ENCODE assay signal across 2 cellular contexts in the genomic region with DNA sequence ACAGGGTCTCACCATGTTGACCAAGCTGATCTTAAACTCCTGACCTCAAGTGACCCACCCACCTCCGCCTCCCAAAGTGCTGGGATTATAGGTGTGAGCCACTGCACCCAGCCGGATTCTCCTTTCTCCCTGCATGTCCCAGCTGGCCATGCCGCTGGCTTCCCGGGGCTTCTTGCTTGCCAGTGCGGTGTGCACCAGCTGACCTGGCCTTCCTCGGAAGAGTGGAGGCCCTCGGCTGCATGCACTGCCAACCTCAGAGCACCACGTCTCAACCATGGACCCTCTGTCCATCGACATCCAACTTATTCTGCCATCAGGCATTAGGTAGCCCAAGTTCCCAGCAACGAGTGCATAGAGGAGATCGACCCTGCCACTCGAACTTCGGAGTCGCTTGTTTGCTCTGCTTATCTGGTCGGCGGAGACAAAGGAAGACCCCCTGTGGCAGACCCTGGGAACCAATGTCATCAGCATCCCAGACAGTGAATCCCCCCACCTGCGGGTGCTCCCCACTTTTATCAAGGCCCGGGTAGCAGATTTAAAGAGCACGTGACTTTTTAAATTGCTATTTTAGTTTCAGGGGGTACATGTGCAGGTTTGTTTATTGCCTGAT.
TF ChIP-seq lines count a peak whose summit lies in the region.

No MANE protein-coding gene starts in this region.

TF ChIP-seq in HepG2, 621 proteins besides CTCF, POLR2A, EP300 and RAD21:
- TF ChIP-seq, protein P1, sequence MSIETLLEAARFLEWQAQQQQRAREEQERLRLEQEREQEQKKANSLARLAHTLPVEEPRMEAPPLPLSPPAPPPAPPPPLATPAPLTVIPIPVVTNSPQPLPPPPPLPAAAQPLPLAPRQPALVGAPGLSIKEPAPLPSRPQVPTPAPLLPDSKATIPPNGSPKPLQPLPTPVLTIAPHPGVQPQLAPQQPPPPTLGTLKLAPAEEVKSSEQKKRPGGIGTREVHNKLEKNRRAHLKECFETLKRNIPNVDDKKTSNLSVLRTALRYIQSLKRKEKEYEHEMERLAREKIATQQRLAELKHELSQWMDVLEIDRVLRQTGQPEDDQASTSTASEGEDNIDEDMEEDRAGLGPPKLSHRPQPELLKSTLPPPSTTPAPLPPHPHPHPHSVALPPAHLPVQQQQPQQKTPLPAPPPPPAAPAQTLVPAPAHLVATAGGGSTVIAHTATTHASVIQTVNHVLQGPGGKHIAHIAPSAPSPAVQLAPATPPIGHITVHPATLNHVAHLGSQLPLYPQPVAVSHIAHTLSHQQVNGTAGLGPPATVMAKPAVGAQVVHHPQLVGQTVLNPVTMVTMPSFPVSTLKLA (IDR thresholded peaks at IDR 0.05) = 0 out of 2 replicates have a peak, but pooled peaks have one; percentile 22
- TF ChIP-seq NCOA1 (CRISPR knock-in tag; IDR thresholded peaks at IDR 0.05) = no peak
- TF ChIP-seq BRCA1 (CRISPR knock-in tag; IDR thresholded peaks at IDR 0.05) = no peak
- TF ChIP-seq HMG20A (CRISPR knock-in tag; IDR thresholded peaks at IDR 0.05; ENCODE audit: borderline replicate concordance) = no peak

TF ChIP-seq in H1, 55 proteins besides CTCF, POLR2A, EP300 and RAD21:
- TF ChIP-seq TBP (IDR thresholded peaks at IDR 0.05; ENCODE audit: low read depth, low read length) (no peak), EZH2 (IDR thresholded peaks at IDR 0.05; ENCODE audit: low read depth, low read length, severe bottlenecking) (no peak), TCF12 (IDR thresholded peaks at IDR 0.05; ENCODE audit: low read depth, low read length) (no peak), YY1 (IDR thresholded peaks at IDR 0.05; ENCODE audit: low read depth, low read length) (no peak), TEAD4 (IDR thresholded peaks at IDR 0.05; ENCODE audit: low read depth, low read length) (no peak)
- TF ChIP-seq, protein P2, sequence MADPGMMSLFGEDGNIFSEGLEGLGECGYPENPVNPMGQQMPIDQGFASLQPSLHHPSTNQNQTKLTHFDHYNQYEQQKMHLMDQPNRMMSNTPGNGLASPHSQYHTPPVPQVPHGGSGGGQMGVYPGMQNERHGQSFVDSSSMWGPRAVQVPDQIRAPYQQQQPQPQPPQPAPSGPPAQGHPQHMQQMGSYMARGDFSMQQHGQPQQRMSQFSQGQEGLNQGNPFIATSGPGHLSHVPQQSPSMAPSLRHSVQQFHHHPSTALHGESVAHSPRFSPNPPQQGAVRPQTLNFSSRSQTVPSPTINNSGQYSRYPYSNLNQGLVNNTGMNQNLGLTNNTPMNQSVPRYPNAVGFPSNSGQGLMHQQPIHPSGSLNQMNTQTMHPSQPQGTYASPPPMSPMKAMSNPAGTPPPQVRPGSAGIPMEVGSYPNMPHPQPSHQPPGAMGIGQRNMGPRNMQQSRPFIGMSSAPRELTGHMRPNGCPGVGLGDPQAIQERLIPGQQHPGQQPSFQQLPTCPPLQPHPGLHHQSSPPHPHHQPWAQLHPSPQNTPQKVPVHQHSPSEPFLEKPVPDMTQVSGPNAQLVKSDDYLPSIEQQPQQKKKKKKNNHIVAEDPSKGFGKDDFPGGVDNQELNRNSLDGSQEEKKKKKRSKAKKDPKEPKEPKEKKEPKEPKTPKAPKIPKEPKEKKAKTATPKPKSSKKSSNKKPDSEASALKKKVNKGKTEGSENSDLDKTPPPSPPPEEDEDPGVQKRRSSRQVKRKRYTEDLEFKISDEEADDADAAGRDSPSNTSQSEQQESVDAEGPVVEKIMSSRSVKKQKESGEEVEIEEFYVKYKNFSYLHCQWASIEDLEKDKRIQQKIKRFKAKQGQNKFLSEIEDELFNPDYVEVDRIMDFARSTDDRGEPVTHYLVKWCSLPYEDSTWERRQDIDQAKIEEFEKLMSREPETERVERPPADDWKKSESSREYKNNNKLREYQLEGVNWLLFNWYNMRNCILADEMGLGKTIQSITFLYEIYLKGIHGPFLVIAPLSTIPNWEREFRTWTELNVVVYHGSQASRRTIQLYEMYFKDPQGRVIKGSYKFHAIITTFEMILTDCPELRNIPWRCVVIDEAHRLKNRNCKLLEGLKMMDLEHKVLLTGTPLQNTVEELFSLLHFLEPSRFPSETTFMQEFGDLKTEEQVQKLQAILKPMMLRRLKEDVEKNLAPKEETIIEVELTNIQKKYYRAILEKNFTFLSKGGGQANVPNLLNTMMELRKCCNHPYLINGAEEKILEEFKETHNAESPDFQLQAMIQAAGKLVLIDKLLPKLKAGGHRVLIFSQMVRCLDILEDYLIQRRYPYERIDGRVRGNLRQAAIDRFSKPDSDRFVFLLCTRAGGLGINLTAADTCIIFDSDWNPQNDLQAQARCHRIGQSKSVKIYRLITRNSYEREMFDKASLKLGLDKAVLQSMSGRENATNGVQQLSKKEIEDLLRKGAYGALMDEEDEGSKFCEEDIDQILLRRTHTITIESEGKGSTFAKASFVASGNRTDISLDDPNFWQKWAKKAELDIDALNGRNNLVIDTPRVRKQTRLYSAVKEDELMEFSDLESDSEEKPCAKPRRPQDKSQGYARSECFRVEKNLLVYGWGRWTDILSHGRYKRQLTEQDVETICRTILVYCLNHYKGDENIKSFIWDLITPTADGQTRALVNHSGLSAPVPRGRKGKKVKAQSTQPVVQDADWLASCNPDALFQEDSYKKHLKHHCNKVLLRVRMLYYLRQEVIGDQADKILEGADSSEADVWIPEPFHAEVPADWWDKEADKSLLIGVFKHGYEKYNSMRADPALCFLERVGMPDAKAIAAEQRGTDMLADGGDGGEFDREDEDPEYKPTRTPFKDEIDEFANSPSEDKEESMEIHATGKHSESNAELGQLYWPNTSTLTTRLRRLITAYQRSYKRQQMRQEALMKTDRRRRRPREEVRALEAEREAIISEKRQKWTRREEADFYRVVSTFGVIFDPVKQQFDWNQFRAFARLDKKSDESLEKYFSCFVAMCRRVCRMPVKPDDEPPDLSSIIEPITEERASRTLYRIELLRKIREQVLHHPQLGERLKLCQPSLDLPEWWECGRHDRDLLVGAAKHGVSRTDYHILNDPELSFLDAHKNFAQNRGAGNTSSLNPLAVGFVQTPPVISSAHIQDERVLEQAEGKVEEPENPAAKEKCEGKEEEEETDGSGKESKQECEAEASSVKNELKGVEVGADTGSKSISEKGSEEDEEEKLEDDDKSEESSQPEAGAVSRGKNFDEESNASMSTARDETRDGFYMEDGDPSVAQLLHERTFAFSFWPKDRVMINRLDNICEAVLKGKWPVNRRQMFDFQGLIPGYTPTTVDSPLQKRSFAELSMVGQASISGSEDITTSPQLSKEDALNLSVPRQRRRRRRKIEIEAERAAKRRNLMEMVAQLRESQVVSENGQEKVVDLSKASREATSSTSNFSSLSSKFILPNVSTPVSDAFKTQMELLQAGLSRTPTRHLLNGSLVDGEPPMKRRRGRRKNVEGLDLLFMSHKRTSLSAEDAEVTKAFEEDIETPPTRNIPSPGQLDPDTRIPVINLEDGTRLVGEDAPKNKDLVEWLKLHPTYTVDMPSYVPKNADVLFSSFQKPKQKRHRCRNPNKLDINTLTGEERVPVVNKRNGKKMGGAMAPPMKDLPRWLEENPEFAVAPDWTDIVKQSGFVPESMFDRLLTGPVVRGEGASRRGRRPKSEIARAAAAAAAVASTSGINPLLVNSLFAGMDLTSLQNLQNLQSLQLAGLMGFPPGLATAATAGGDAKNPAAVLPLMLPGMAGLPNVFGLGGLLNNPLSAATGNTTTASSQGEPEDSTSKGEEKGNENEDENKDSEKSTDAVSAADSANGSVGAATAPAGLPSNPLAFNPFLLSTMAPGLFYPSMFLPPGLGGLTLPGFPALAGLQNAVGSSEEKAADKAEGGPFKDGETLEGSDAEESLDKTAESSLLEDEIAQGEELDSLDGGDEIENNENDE (IDR thresholded peaks at IDR 0.05; ENCODE audit: insufficient replicate concordance, low read length) = no peak
